Comparison of ENCODE assay signal across 14 cellular contexts in the genomic region with DNA sequence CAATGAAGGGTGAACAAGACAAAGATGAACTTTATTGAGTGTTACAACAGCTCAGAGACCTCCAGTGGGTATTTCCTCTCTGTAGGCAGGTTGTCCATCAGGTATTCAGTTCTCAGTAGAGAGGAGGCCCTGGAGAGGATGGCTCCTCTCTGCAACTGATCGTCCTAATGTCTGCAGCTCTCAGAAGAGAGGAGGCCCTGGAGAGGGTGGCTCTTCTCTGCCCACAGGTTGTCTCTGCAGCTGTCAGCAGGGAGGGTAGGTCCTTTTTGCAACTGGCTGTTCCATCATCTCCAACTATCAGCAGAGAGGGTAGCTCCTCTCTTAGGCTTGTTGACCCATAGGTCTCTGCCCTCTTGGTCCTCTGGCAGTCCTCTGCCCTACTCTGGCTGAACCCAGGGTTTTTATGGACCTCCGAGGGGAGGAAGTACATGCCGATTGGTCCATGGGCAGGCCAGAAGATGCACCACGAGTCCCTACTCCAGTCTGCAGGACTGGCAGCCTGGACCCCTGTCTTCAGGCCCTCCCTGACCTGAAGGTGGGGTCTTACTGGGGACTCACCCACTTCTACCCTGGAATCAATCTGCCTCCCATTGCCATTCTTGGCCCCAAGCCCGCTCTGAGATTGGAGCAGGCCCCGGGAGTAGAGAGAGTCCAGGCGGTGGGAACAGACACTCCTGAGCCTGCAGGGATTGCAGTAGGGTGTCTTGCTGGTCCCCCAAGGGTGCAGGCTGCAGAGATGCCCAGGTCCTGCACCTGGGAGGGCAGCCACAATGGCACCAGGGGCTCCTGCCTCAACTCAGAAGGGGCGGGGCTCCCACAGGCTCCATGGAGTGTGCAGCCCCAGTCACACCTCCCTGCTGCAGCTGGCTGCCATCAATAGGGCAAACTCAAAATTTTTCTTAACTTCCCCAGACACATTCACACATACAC. TPM values are rescaled to one million over a fixed set of nuclear protein-coding genes. Genes with fewer than 3 reads are reported as not detected.
DNase-seq lines count a peak whose midpoint lies in the region; ATAC-seq, FAIRE-seq and TF ChIP-seq lines count a peak whose summit lies in the region.
"Had no signal": no experiment of that assay in that cellular context is flagged by ENCODE, and none has a peak within 500 bp of the region (broad histone marks: within the 10 kb centered on the region; RNA-seq: fewer than 3 reads in every experiment).

No MANE protein-coding gene starts in this region.

- peaks cover 61% of the 10 kb centered on the region for H3K4me1 Mint-ChIP-seq in activated naive CD4-positive, alpha-beta T cell treated with anti-CD3 and anti-CD28 coated beads, Interleukin-2, amount 10 ng/mL, durations not matched to agents 7 days and 5 days

- H3K27me3 ChIP-seq in PC-3 (ENCODE audit: low read length) (no peaks in the 10 kb centered on the region), K562 (ENCODE audit: control insufficient read depth in 2 of 2, insufficient read depth in 2 of 2, low read length in 2 of 2) (no peaks in the 10 kb centered on the region), skeletal muscle tissue (ENCODE audit: control insufficient read depth in 3 of 3, insufficient read depth in 3 of 3, low read length in 3 of 3) (no peaks in the 10 kb centered on the region)
- H3K27me3 ChIP-seq: tibial artery had no signal

- H3K27me3 Mint-ChIP-seq in activated naive CD4-positive, alpha-beta T cell treated with anti-CD3 and anti-CD28 coated beads, Interleukin-2, amount 10 ng/mL, durations not matched to agents 7 days and 5 days: no peaks in the 10 kb centered on the region

- H3K9me3 ChIP-seq in PC-3 (ENCODE audit: low read length) (no peaks in the 10 kb centered on the region), K562 (replicated peaks; ENCODE audit: control insufficient read depth, insufficient read depth, low read depth, low read length) (no peaks in the 10 kb centered on the region), skeletal muscle tissue (ENCODE audit: control insufficient read depth in 3 of 3, low read length in 3 of 3) (no peaks in the 10 kb centered on the region)
- H3K9me3 ChIP-seq: SK-N-SH, tibial artery had no signal

- TF ChIP-seq RAD21 in K562 (CRISPR knock-in tag; conservative IDR thresholded peaks at IDR 0.05 in 1 of 2, IDR thresholded peaks at IDR 0.05 in 1 of 2): no peak

- DNase-seq in activated naive CD4-positive, alpha-beta T cell treated with anti-CD3 and anti-CD28 coated beads, Interleukin-2, amount 10 ng/mL, durations not matched to agents 7 days and 5 days: no peak
- DNase-seq in activated naive CD4-positive, alpha-beta T cell treated with anti-CD3 and anti-CD28 coated beads, Interleukin-2, amount 50 U/mL, for 72 hours (ENCODE audit: low spot score in 2 of 2): no peak
- DNase-seq in PC-3 (no peak), K562 (ENCODE audit: extremely low read depth in 1 of 4, low spot score in 3 of 4) (no peak), coronary artery (ENCODE audit: low spot score) (no peak), dermis blood vessel endothelial cell (no peak), NAMALWA (ENCODE audit: low spot score) (no peak)
- DNase-seq: activated gamma-delta T cell treated with Interleukin-2 at 50 U/mL for 16 hours, midbrain, posterior cingulate gyrus, SK-N-SH, tibial artery had no signal

- H2AFZ ChIP-seq in PC-3 (ENCODE audit: low read length) (no peak overlapping the region), K562 (ENCODE audit: low read depth, low read length) (no peak overlapping the region)

- intact Hi-C loops in PC-3 (cut with micrococcal nuclease) (loop anchor here (5.0 to 10.0 kb wide), 2 partner anchors 168 to 374 kb away; partner anchors contain the start of genes HECTD4 and MAPKAPK5), K562 (cut with micrococcal nuclease) (loop anchor here (5.0 to 10.0 kb wide), 4 partner anchors 33 to 374 kb away; partner anchors contain the start of genes HECTD4 and MAPKAPK5)

- H3K79me2 ChIP-seq in PC-3 (ENCODE audit: low read length): peaks cover 41% of the 10 kb centered on the region
- H3K79me2 ChIP-seq in K562 (ENCODE audit: control insufficient read depth, insufficient read depth, low read length): peaks cover 59% of the 10 kb centered on the region

- peak overlapping the region; percentile 80 for H3K4me3 Mint-ChIP-seq in activated naive CD4-positive, alpha-beta T cell treated with anti-CD3 and anti-CD28 coated beads, Interleukin-2, amount 10 ng/mL, durations not matched to agents 7 days and 5 days

- no peak for ATAC-seq in activated naive CD4-positive, alpha-beta T cell treated with anti-CD3 and anti-CD28 coated beads, Interleukin-2, amount 50 U/mL, for 72 hours
- ATAC-seq in PC-3: no peak
- no peak for ATAC-seq in K562

- peak overlapping the region; percentile 86 for H3K4me2 ChIP-seq in PC-3 (ENCODE audit: low read length)
- peak overlapping the region; percentile 92 for H3K4me2 ChIP-seq in K562 (ENCODE audit: insufficient read depth, low read length)

- peak overlapping the region; percentile 92 for H3K27ac Mint-ChIP-seq in activated naive CD4-positive, alpha-beta T cell treated with anti-CD3 and anti-CD28 coated beads, Interleukin-2, amount 10 ng/mL, durations not matched to agents 7 days and 5 days
- H3K27ac Mint-ChIP-seq in activated naive CD4-positive, alpha-beta T cell treated with anti-CD3 and anti-CD28 coated beads, Interleukin-2, amount 50 U/mL, for 72 hours: no peak overlapping the region

- no peak overlapping the region for H3K27ac ChIP-seq in PC-3 (ENCODE audit: low read length)
- 0 out of 3 replicates have a peak overlapping the region, but pooled peaks have one; percentile 25 for H3K27ac ChIP-seq in K562 (ENCODE audit: extremely low read depth, low read depth, low read length)
- peak overlapping the region; percentile 3 for H3K27ac ChIP-seq in skeletal muscle tissue (ENCODE audit: low read depth, low read length)
- no peak overlapping the region for H3K27ac ChIP-seq in coronary artery
- H3K27ac ChIP-seq: HL-60, tibial artery had no signal

- no peaks in the 10 kb centered on the region for H3K9me3 Mint-ChIP-seq in activated naive CD4-positive, alpha-beta T cell treated with anti-CD3 and anti-CD28 coated beads, Interleukin-2, amount 10 ng/mL, durations not matched to agents 7 days and 5 days
- H3K9me3 Mint-ChIP-seq in activated naive CD4-positive, alpha-beta T cell treated with anti-CD3 and anti-CD28 coated beads, Interleukin-2, amount 50 U/mL, for 72 hours: peaks cover 0 to 2% of the 10 kb centered on the region in 2 donors

- H3K9me2 ChIP-seq in PC-3 (replicated peaks; ENCODE audit: low read length): no peaks in the 10 kb centered on the region
- H3K9me2 ChIP-seq: SK-N-SH had no signal

- BruUV-seq in PC-3 (replicated peaks; lab: Mats Ljungman, UMichigan) (no TSS peak), K562 (replicated peaks; lab: Mats Ljungman, UMichigan) (no TSS peak)

- H3K4me1 ChIP-seq in PC-3 (ENCODE audit: insufficient read depth, low read length) (peaks cover 30% of the 10 kb centered on the region), K562 (replicated peaks in 1 of 2; ENCODE audit: control insufficient read depth in 2 of 2, insufficient read depth in 2 of 2, low read length in 2 of 2) (peaks cover 45% of the 10 kb centered on the region in 2 experiments; a peak in 4 of 5 replicates), skeletal muscle tissue (ENCODE audit: control insufficient read depth in 3 of 3, insufficient read depth in 3 of 3, low read length in 3 of 3) (peaks cover 24 to 42% (median 28%) of the 10 kb centered on the region in 3 donors)

- H3F3A ChIP-seq in PC-3 (ENCODE audit: low read length, unreplicated experiment): no peaks in the 10 kb centered on the region

- CTCF ChIA-PET in activated naive CD4-positive, alpha-beta T cell treated with anti-CD3 and anti-CD28 coated beads, Interleukin-2, amount 10 ng/mL, durations not matched to agents 7 days and 5 days (lab: Charles Lee): interaction anchor here (0.6 to 0.8 kb wide), 2 partner anchors 16 to 47 kb away, joined by 3 read pairs; no protein-coding TSS in a partner anchor
- CTCF ChIA-PET in PC-3 (lab: Charles Lee) (no interaction called here), K562 (lab: Yijun Ruan, JAX; ENCODE audit: low intra/inter-chr PET ratio) (no interaction called here)

- peaks cover 37% of the 10 kb centered on the region for H3K36me3 Mint-ChIP-seq in activated naive CD4-positive, alpha-beta T cell treated with anti-CD3 and anti-CD28 coated beads, Interleukin-2, amount 10 ng/mL, durations not matched to agents 7 days and 5 days
- peaks cover 27 to 33% of the 10 kb centered on the region in 2 donors for H3K36me3 Mint-ChIP-seq in activated naive CD4-positive, alpha-beta T cell treated with anti-CD3 and anti-CD28 coated beads, Interleukin-2, amount 50 U/mL, for 72 hours

- in situ Hi-C loops in K562 (cut with MboI): no loop called here

- POLR2A ChIA-PET in PC-3 (lab: Charles Lee; ENCODE audit: unreplicated experiment): no interaction called here
- POLR2A ChIA-PET in K562 (lab: Yijun Ruan, JAX): interaction anchor here (0.7 to 1.8 kb wide), 7 partner anchors 9 to 406 kb away, joined by 3 to 10 read pairs (median 4); no protein-coding TSS in a partner anchor

- peaks cover 3% of the 10 kb centered on the region; the same call in 1 of the 2 replicates for H3K36me3 ChIP-seq in PC-3 (ENCODE audit: low read depth, low read length)
- H3K36me3 ChIP-seq in K562 (ENCODE audit: control insufficient read depth, insufficient read depth, low read length): peaks cover 18% of the 10 kb centered on the region
- no peaks in the 10 kb centered on the region for H3K36me3 ChIP-seq in skeletal muscle tissue (ENCODE audit: control insufficient read depth in 3 of 3, insufficient read depth in 3 of 3, low read length in 3 of 3)
- H3K36me3 ChIP-seq: tibial artery had no signal

- H3K4me3 ChIP-seq in PC-3 (ENCODE audit: low read length) (no peak overlapping the region), K562 (peak overlapping the region; percentile 57), skeletal muscle tissue (ENCODE audit: low read length in 3 of 3) (no peak overlapping the region), coronary artery (no peak overlapping the region)

- TF ChIP-seq EP300 in K562 (IDR thresholded peaks at IDR 0.05; ENCODE audit: low read length): no peak

- no peak for FAIRE-seq in K562 (lab: Jason Lieb, UNC)

- H3K9me1 ChIP-seq in K562 (ENCODE audit: control insufficient read depth, insufficient read depth, low read length): no peaks in the 10 kb centered on the region

- 82% methylated on average over 8 of the region's 8 CpGs for whole genome bisulfite sequencing in K562 (ENCODE audit: insufficient coverage, low coverage, missing lambda C conversion rate)

- H3K9ac ChIP-seq in PC-3 (ENCODE audit: low read length): no peak overlapping the region
- peak overlapping the region in 1 of 2 experiments; percentile 44; a peak in 2 of 4 replicates for H3K9ac ChIP-seq in K562 (ENCODE audit: insufficient read depth in 1 of 2, low read depth in 2 of 2, low read length in 2 of 2)
- no peak overlapping the region for H3K9ac ChIP-seq in skeletal muscle tissue (ENCODE audit: low read depth in 1 of 3, low read length in 3 of 3)
- H3K9ac ChIP-seq: SK-N-SH had no signal

- TF ChIP-seq POLR2A in K562 (conservative IDR thresholded peaks at IDR 0.05): no peak

- TF ChIP-seq CTCF in PC-3 (conservative IDR thresholded peaks at IDR 0.05; ENCODE audit: low read depth, low read length): no peak
- TF ChIP-seq CTCF in K562 (IDR thresholded peaks at IDR 0.05 in 2 of 3, conservative IDR thresholded peaks at IDR 0.05 in 1 of 3; ENCODE audit: insufficient read depth in 2 of 3, low read depth in 1 of 3, low read length in 3 of 3): no peak
- TF ChIP-seq CTCF in coronary artery (IDR thresholded peaks at IDR 0.05): no peak

- H4K20me1 ChIP-seq in PC-3 (ENCODE audit: low read length) (peaks cover 3% of the 10 kb centered on the region; the same call in 1 of the 2 replicates), K562 (replicated peaks; ENCODE audit: control insufficient read depth, insufficient read depth, low read length) (no peaks in the 10 kb centered on the region)

RNA-seq across cellular contexts. Expression of gene TMEM116, which starts 2.3 kb away (rescaled TPM):
- 10 to 100 TPM; 16.9 to 18.5 TPM for total RNA-seq in activated naive CD4-positive, alpha-beta T cell treated with anti-CD3 and anti-CD28 coated beads, Interleukin-2, amount 50 U/mL, for 72 hours
- total RNA-seq in PC-3 (2014; rRNA removed): 4.4 and 5.6 TPM in 2 replicates
- 107 and 160 TPM in 2 replicates for total RNA-seq in K562 (2011; cell fraction: chromatin; rRNA removed; ENCODE audit: low replicate concordance)
- total RNA-seq in K562 (2011; cell fraction: nucleolus; rRNA removed): 75.5 and 75.9 TPM in 2 replicates
- total RNA-seq in K562 (2011; cell fraction: nucleoplasm; rRNA removed): 121 and 154 TPM in 2 replicates
- 5.2 and 10.0 TPM in 2 replicates for total RNA-seq in K562 (2014; rRNA removed)
- total RNA-seq in K562 (2014; rRNA removed; fragmentation: Illumina TruSeq; extraction: Trizol): 14.2 and 15.6 TPM in 2 replicates
- total RNA-seq in K562 (2015; rRNA removed; fragmentation: Illumina TruSeq; extraction: Trizol): 9.0 and 10.7 TPM in 2 replicates
- total RNA-seq in K562 (2021): 10.8 and 11.1 TPM in 2 replicates
- 78.6 and 98.3 TPM in 2 replicates for polyA plus RNA-seq in K562 (2011; rRNA removed)
- 41.1 and 95.9 TPM in 2 replicates for polyA plus RNA-seq in K562 (2011; cell fraction: cytosol; rRNA removed)
- 61.9 and 123 TPM in 2 replicates for polyA plus RNA-seq in K562 (2011; cell fraction: nucleus; rRNA removed)
- polyA plus RNA-seq in K562 (2012): 12.9 and 20.1 TPM in 2 replicates
- polyA plus RNA-seq in K562 (2014; fragmentation: Illumina TruSeq; extraction: Trizol): 13.9 and 14.4 TPM in 2 replicates
- 10 to 100 TPM; 19.2 to 22.9 TPM for polyA plus RNA-seq in K562 (2014; fragmentation: Nextera tagmentation; extraction: Ambion mirVana)
- polyA plus RNA-seq in K562 (2014; rRNA removed): 12.7 and 16.3 TPM in 2 replicates
- 44.7 and 67.7 TPM in 2 replicates for polyA minus RNA-seq in K562 (2011; rRNA and poly(A)+ RNA removed)
- polyA minus RNA-seq in K562 (2011; cell fraction: cytosol; rRNA and poly(A)+ RNA removed): 15.4 and 22.0 TPM in 2 replicates
- polyA minus RNA-seq in K562 (2011; cell fraction: nucleus; rRNA and poly(A)+ RNA removed): 23.4 and 62.4 TPM in 2 replicates
- total RNA-seq in skeletal muscle tissue: 37.6 TPM
- 3.1 and 5.1 TPM in 2 replicates for total RNA-seq in dermis blood vessel endothelial cell

RNA-seq across cellular contexts. Expression of gene ERP29, which starts 2.5 kb away (rescaled TPM):
- total RNA-seq in activated naive CD4-positive, alpha-beta T cell treated with anti-CD3 and anti-CD28 coated beads, Interleukin-2, amount 50 U/mL, for 72 hours: 10 to 100 TPM; 78.9 to 95.1 TPM
- total RNA-seq in PC-3 (2014; rRNA removed) (90.2 and 97.2 TPM in 2 replicates), K562 (2014; rRNA removed) (58.6 and 60.7 TPM in 2 replicates), K562 (2014; rRNA removed; fragmentation: Illumina TruSeq; extraction: Trizol) (112 and 113 TPM in 2 replicates), K562 (2015; rRNA removed; fragmentation: Illumina TruSeq; extraction: Trizol) (133 TPM in 2 replicates), K562 (2021) (82.3 and 97.5 TPM in 2 replicates), skeletal muscle tissue (46.4 TPM), dermis blood vessel endothelial cell (70.2 and 92.7 TPM in 2 replicates)
- 69.6 and 72.2 TPM in 2 replicates for total RNA-seq in K562 (2011; cell fraction: chromatin; rRNA removed; ENCODE audit: low replicate concordance)
- 118 and 126 TPM in 2 replicates for total RNA-seq in K562 (2011; cell fraction: nucleolus; rRNA removed)
- total RNA-seq in K562 (2011; cell fraction: nucleoplasm; rRNA removed): 117 and 135 TPM in 2 replicates
- polyA plus RNA-seq in K562 (2011; rRNA removed) (111 and 129 TPM in 2 replicates), K562 (2014; fragmentation: Illumina TruSeq; extraction: Trizol) (106 and 110 TPM in 2 replicates), K562 (2014; fragmentation: Nextera tagmentation; extraction: Ambion mirVana) (100 to 1,000 TPM in 1 of 2 experiments, 10 to 100 TPM in 1; 42.4 to 146 TPM), K562 (2014; rRNA removed) (136 and 137 TPM in 2 replicates)
- polyA plus RNA-seq in K562 (2011; cell fraction: cytosol; rRNA removed): 56.1 and 102 TPM in 2 replicates
- polyA plus RNA-seq in K562 (2011; cell fraction: nucleus; rRNA removed): 32.9 and 55.8 TPM in 2 replicates
- polyA plus RNA-seq in K562 (2012): 139 and 228 TPM in 2 replicates
- polyA minus RNA-seq in K562 (2011; rRNA and poly(A)+ RNA removed): 46.1 and 59.2 TPM in 2 replicates
- 25.2 and 32.2 TPM in 2 replicates for polyA minus RNA-seq in K562 (2011; cell fraction: cytosol; rRNA and poly(A)+ RNA removed)
- 10.2 and 19.7 TPM in 2 replicates for polyA minus RNA-seq in K562 (2011; cell fraction: nucleus; rRNA and poly(A)+ RNA removed)

Comparison
In these comparisons a context has a peak if more than half of its experiments do, and no peak if none do; other contexts are left out.
1. H3K27ac ChIP-seq: peak in K562 (single experiment) and skeletal muscle tissue (single experiment); none in PC-3 (single experiment) and coronary artery (0 of 2).